Comparison of ENCODE assay signal across 1 cellular context in genomic region chr6:15299430-15300131, GRCh38.
A peak's percentile ranks its signal among the peaks of the same experiment; 100 is the strongest.
TF ChIP-seq lines count a peak whose summit lies in the region.

No MANE protein-coding gene starts in this region.

TF ChIP-seq in K562, 482 proteins besides CTCF, POLR2A, EP300 and RAD21 (continued from another document and continues in another):
- TF ChIP-seq, protein P1, sequence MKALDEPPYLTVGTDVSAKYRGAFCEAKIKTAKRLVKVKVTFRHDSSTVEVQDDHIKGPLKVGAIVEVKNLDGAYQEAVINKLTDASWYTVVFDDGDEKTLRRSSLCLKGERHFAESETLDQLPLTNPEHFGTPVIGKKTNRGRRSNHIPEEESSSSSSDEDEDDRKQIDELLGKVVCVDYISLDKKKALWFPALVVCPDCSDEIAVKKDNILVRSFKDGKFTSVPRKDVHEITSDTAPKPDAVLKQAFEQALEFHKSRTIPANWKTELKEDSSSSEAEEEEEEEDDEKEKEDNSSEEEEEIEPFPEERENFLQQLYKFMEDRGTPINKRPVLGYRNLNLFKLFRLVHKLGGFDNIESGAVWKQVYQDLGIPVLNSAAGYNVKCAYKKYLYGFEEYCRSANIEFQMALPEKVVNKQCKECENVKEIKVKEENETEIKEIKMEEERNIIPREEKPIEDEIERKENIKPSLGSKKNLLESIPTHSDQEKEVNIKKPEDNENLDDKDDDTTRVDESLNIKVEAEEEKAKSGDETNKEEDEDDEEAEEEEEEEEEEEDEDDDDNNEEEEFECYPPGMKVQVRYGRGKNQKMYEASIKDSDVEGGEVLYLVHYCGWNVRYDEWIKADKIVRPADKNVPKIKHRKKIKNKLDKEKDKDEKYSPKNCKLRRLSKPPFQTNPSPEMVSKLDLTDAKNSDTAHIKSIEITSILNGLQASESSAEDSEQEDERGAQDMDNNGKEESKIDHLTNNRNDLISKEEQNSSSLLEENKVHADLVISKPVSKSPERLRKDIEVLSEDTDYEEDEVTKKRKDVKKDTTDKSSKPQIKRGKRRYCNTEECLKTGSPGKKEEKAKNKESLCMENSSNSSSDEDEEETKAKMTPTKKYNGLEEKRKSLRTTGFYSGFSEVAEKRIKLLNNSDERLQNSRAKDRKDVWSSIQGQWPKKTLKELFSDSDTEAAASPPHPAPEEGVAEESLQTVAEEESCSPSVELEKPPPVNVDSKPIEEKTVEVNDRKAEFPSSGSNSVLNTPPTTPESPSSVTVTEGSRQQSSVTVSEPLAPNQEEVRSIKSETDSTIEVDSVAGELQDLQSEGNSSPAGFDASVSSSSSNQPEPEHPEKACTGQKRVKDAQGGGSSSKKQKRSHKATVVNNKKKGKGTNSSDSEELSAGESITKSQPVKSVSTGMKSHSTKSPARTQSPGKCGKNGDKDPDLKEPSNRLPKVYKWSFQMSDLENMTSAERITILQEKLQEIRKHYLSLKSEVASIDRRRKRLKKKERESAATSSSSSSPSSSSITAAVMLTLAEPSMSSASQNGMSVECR (CRISPR knock-in tag; IDR thresholded peaks at IDR 0.05), result no peak
- TF ChIP-seq ZNF347 (CRISPR knock-in tag; IDR thresholded peaks at IDR 0.05; ENCODE audit: low read depth), result no peak
- no peak for TF ChIP-seq TGIF2 (CRISPR knock-in tag; IDR thresholded peaks at IDR 0.05)
- TF ChIP-seq DNMT1 (IDR thresholded peaks at IDR 0.05), result no peak
- no peak for TF ChIP-seq ZBTB1 (CRISPR knock-in tag; IDR thresholded peaks at IDR 0.05; ENCODE audit: borderline replicate concordance, low read depth)
- peak; percentile 74 for TF ChIP-seq FOXM1 (IDR thresholded peaks at IDR 0.05; ENCODE audit: low read depth)
- TF ChIP-seq FOXM1 (CRISPR knock-in tag; IDR thresholded peaks at IDR 0.05; ENCODE audit: low read depth), result no peak
- no peak for TF ChIP-seq CHD2 (IDR thresholded peaks at IDR 0.05; ENCODE audit: low read depth, low read length)
- TF ChIP-seq ZBTB11 (CRISPR knock-in tag; IDR thresholded peaks at IDR 0.05), result no peak
- peak; percentile 37 to 59 for TF ChIP-seq NRF1 (conservative IDR thresholded peaks at IDR 0.05 in 1 of 2, IDR thresholded peaks at IDR 0.05 in 1 of 2)
- no peak for TF ChIP-seq USF2 (CRISPR knock-in tag; IDR thresholded peaks at IDR 0.05)
- TF ChIP-seq, protein P2, sequence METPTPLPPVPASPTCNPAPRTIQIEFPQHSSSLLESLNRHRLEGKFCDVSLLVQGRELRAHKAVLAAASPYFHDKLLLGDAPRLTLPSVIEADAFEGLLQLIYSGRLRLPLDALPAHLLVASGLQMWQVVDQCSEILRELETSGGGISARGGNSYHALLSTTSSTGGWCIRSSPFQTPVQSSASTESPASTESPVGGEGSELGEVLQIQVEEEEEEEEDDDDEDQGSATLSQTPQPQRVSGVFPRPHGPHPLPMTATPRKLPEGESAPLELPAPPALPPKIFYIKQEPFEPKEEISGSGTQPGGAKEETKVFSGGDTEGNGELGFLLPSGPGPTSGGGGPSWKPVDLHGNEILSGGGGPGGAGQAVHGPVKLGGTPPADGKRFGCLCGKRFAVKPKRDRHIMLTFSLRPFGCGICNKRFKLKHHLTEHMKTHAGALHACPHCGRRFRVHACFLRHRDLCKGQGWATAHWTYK (CRISPR knock-in tag; IDR thresholded peaks at IDR 0.05), result 0 out of 2 replicates have a peak, but pooled peaks have one; percentile 47
- peak; percentile 95 for TF ChIP-seq NCOR1 (IDR thresholded peaks at IDR 0.05)
- no peak; the same call in none of the 2 replicates for TF ChIP-seq ZNF589 (CRISPR knock-in tag; IDR thresholded peaks at IDR 0.05; ENCODE audit: low read depth)
- TF ChIP-seq, protein P3, sequence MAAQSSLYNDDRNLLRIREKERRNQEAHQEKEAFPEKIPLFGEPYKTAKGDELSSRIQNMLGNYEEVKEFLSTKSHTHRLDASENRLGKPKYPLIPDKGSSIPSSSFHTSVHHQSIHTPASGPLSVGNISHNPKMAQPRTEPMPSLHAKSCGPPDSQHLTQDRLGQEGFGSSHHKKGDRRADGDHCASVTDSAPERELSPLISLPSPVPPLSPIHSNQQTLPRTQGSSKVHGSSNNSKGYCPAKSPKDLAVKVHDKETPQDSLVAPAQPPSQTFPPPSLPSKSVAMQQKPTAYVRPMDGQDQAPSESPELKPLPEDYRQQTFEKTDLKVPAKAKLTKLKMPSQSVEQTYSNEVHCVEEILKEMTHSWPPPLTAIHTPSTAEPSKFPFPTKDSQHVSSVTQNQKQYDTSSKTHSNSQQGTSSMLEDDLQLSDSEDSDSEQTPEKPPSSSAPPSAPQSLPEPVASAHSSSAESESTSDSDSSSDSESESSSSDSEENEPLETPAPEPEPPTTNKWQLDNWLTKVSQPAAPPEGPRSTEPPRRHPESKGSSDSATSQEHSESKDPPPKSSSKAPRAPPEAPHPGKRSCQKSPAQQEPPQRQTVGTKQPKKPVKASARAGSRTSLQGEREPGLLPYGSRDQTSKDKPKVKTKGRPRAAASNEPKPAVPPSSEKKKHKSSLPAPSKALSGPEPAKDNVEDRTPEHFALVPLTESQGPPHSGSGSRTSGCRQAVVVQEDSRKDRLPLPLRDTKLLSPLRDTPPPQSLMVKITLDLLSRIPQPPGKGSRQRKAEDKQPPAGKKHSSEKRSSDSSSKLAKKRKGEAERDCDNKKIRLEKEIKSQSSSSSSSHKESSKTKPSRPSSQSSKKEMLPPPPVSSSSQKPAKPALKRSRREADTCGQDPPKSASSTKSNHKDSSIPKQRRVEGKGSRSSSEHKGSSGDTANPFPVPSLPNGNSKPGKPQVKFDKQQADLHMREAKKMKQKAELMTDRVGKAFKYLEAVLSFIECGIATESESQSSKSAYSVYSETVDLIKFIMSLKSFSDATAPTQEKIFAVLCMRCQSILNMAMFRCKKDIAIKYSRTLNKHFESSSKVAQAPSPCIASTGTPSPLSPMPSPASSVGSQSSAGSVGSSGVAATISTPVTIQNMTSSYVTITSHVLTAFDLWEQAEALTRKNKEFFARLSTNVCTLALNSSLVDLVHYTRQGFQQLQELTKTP (IDR thresholded peaks at IDR 0.05; ENCODE audit: low read depth in 1 of 2, partially characterized antibody in 2 of 2), result peak in 1 of 2 experiments; percentile 86
- no peak for TF ChIP-seq SNRNP70 (optimal IDR thresholded peaks at IDR 0.05; ENCODE audit: low read depth, low read length)
- TF ChIP-seq BCL6 (CRISPR knock-in tag; IDR thresholded peaks at IDR 0.05), result 0 out of 2 replicates have a peak, but pooled peaks have one; percentile 11
- TF ChIP-seq TSC22D4 (tag; IDR thresholded peaks at IDR 0.05), result no peak
- TF ChIP-seq MAFF (IDR thresholded peaks at IDR 0.05; ENCODE audit: low read length), result peak; percentile 28; the same call in 1 of the 2 replicates
- TF ChIP-seq, protein P4, sequence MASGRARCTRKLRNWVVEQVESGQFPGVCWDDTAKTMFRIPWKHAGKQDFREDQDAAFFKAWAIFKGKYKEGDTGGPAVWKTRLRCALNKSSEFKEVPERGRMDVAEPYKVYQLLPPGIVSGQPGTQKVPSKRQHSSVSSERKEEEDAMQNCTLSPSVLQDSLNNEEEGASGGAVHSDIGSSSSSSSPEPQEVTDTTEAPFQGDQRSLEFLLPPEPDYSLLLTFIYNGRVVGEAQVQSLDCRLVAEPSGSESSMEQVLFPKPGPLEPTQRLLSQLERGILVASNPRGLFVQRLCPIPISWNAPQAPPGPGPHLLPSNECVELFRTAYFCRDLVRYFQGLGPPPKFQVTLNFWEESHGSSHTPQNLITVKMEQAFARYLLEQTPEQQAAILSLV (tag; IDR thresholded peaks at IDR 0.05), result peak; percentile 92
- no peak for TF ChIP-seq RFX5 (IDR thresholded peaks at IDR 0.05; ENCODE audit: low read depth, low read length)
- no peak for TF ChIP-seq MCM5 (IDR thresholded peaks at IDR 0.05; ENCODE audit: low read depth)
- no peak for TF ChIP-seq HDAC6 (IDR thresholded peaks at IDR 0.05; ENCODE audit: low read depth, low read length)
- TF ChIP-seq, protein P5, sequence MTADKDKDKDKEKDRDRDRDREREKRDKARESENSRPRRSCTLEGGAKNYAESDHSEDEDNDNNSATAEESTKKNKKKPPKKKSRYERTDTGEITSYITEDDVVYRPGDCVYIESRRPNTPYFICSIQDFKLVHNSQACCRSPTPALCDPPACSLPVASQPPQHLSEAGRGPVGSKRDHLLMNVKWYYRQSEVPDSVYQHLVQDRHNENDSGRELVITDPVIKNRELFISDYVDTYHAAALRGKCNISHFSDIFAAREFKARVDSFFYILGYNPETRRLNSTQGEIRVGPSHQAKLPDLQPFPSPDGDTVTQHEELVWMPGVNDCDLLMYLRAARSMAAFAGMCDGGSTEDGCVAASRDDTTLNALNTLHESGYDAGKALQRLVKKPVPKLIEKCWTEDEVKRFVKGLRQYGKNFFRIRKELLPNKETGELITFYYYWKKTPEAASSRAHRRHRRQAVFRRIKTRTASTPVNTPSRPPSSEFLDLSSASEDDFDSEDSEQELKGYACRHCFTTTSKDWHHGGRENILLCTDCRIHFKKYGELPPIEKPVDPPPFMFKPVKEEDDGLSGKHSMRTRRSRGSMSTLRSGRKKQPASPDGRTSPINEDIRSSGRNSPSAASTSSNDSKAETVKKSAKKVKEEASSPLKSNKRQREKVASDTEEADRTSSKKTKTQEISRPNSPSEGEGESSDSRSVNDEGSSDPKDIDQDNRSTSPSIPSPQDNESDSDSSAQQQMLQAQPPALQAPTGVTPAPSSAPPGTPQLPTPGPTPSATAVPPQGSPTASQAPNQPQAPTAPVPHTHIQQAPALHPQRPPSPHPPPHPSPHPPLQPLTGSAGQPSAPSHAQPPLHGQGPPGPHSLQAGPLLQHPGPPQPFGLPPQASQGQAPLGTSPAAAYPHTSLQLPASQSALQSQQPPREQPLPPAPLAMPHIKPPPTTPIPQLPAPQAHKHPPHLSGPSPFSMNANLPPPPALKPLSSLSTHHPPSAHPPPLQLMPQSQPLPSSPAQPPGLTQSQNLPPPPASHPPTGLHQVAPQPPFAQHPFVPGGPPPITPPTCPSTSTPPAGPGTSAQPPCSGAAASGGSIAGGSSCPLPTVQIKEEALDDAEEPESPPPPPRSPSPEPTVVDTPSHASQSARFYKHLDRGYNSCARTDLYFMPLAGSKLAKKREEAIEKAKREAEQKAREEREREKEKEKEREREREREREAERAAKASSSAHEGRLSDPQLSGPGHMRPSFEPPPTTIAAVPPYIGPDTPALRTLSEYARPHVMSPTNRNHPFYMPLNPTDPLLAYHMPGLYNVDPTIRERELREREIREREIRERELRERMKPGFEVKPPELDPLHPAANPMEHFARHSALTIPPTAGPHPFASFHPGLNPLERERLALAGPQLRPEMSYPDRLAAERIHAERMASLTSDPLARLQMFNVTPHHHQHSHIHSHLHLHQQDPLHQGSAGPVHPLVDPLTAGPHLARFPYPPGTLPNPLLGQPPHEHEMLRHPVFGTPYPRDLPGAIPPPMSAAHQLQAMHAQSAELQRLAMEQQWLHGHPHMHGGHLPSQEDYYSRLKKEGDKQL (CRISPR knock-in tag; IDR thresholded peaks at IDR 0.05; ENCODE audit: borderline replicate concordance), result no peak
- TF ChIP-seq KHSRP (IDR thresholded peaks at IDR 0.05), result peak; percentile 63; the same call in 1 of the 2 replicates
- TF ChIP-seq, protein P6, sequence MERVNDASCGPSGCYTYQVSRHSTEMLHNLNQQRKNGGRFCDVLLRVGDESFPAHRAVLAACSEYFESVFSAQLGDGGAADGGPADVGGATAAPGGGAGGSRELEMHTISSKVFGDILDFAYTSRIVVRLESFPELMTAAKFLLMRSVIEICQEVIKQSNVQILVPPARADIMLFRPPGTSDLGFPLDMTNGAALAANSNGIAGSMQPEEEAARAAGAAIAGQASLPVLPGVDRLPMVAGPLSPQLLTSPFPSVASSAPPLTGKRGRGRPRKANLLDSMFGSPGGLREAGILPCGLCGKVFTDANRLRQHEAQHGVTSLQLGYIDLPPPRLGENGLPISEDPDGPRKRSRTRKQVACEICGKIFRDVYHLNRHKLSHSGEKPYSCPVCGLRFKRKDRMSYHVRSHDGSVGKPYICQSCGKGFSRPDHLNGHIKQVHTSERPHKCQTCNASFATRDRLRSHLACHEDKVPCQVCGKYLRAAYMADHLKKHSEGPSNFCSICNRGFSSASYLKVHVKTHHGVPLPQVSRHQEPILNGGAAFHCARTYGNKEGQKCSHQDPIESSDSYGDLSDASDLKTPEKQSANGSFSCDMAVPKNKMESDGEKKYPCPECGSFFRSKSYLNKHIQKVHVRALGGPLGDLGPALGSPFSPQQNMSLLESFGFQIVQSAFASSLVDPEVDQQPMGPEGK (CRISPR knock-in tag; IDR thresholded peaks at IDR 0.05; ENCODE audit: borderline replicate concordance), result no peak
- TF ChIP-seq ZC3H11A (IDR thresholded peaks at IDR 0.05; ENCODE audit: low read depth, low read length), result no peak
- peak; percentile 62; the same call in 1 of the 2 replicates for TF ChIP-seq ARID3A (IDR thresholded peaks at IDR 0.05; ENCODE audit: borderline replicate concordance, low read depth, low read length)
- no peak for TF ChIP-seq SMAD2 (IDR thresholded peaks at IDR 0.05; ENCODE audit: low read depth, low read length)
- TF ChIP-seq CBFA2T3 (IDR thresholded peaks at IDR 0.05), result peak; percentile 96
